In the genomic region with DNA sequence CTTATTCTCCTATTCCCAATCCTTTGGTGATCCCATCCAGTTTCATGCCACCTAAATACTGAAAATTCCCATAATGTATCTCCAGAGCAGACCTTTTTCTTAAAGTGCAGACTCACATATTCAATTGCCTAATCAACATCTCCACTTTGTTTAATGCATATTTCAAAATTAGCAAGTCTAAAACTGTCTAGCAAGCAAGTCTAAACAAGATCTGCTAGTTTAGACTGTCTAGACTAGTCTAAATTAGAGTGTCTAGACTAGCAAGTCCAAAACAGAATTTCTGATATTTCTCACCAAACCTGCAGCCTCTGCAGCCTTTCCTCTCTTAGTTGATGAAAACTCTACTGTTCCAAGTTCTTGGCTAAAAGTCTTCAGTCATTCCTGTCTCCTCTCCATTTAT, we compare ENCODE assay signal across 22 cellular contexts.
"Had no signal": no experiment of that assay in that cellular context is flagged by ENCODE, and none has a peak within 500 bp of the region (broad histone marks: within the 10 kb centered on the region; RNA-seq: fewer than 3 reads in every experiment).

No MANE protein-coding gene starts in this region.

- H3K27ac Mint-ChIP-seq: stimulated activated memory B cell treated with anti-CD40 and anti-IgM and Interleukin-4, amounts not matched to agents 10 μg/mL and 1 μg/mL and 100 μg/mL, for 72 hours; T-cell; T-helper 2 cell treated with Interferon-gamma antibody and Interleukin-4, amounts not matched to agents 5 μg/mL and 100 μg/mL, for 36 hours had no signal

- H3K4me3 Mint-ChIP-seq: activated T-cell treated with anti-CD3 and anti-CD28 coated beads, Interleukin-2, amount 50 U/mL, for 4 hours; naive thymus-derived CD4-positive, alpha-beta T cell; neural crest cell; stimulated activated memory B cell treated with anti-CD40 and anti-IgM and Interleukin-4, amounts not matched to agents 10 μg/mL and 1 μg/mL and 100 μg/mL, for 72 hours; T-cell; T-helper 2 cell treated with Interferon-gamma antibody and Interleukin-4, amounts not matched to agents 5 μg/mL and 100 μg/mL, for 36 hours had no signal

- DNase-seq: activated CD4-positive, alpha-beta T cell treated with anti-CD3 and anti-CD28 coated beads, Interleukin-2, amount 50 U/mL, for 4 hours; activated CD8-positive, alpha-beta memory T cell treated with anti-CD3 and anti-CD28 coated beads for 24 hours; activated CD8-positive, alpha-beta memory T cell treated with anti-CD3 and anti-CD28 coated beads, Interleukin-2, amount 50 U/mL, for 4 hours; activated naive CD4-positive, alpha-beta T cell treated with Interleukin-2 at 50 U/mL for 16 hours; activated T-cell treated with anti-CD3 and anti-CD28 coated beads, Interleukin-2, amount 50 U/mL, for 4 hours; aorta; heart right ventricle; islet precursor cell; left cardiac atrium; naive thymus-derived CD4-positive, alpha-beta T cell; occipital lobe; posterior cingulate gyrus; small intestine; stimulated activated CD4-positive, alpha-beta T cell treated with anti-CD3 and anti-CD28 coated beads, Interleukin-15, amount 100 ng/mL, for 24 hours; T-cell; testis had no signal

- H3K27me3 ChIP-seq: heart right ventricle, testis had no signal

- H3K9me3 ChIP-seq: heart right ventricle, testis had no signal

- ATAC-seq: activated T-cell treated with anti-CD3 and anti-CD28 coated beads, Interleukin-2, amount 50 U/mL, for 4 hours; heart right ventricle; left cardiac atrium; naive thymus-derived CD4-positive, alpha-beta T cell; sciatic nerve; stimulated activated memory B cell treated with anti-CD40 and anti-IgM and Interleukin-4, amounts not matched to agents 10 μg/mL and 1 μg/mL and 100 μg/mL, for 72 hours; T-cell had no signal

- H3K9me3 Mint-ChIP-seq: activated T-cell treated with anti-CD3 and anti-CD28 coated beads, Interleukin-2, amount 50 U/mL, for 4 hours; neural crest cell; stimulated activated memory B cell treated with anti-CD40 and anti-IgM and Interleukin-4, amounts not matched to agents 10 μg/mL and 1 μg/mL and 100 μg/mL, for 72 hours; T-cell; T-helper 2 cell treated with Interferon-gamma antibody and Interleukin-4, amounts not matched to agents 5 μg/mL and 100 μg/mL, for 36 hours had no signal

- H3K4me3 ChIP-seq: coronary artery, heart right ventricle, testis had no signal

- H3K27ac ChIP-seq: heart right ventricle, testis had no signal

- FAIRE-seq: small intestine, TTC549 had no signal

- H3K4me1 Mint-ChIP-seq: stimulated activated memory B cell treated with anti-CD40 and anti-IgM and Interleukin-4, amounts not matched to agents 10 μg/mL and 1 μg/mL and 100 μg/mL, for 72 hours had no signal

- H3K27me3 Mint-ChIP-seq: naive thymus-derived CD4-positive, alpha-beta T cell; stimulated activated memory B cell treated with anti-CD40 and anti-IgM and Interleukin-4, amounts not matched to agents 10 μg/mL and 1 μg/mL and 100 μg/mL, for 72 hours; T-cell had no signal

- H3K4me1 ChIP-seq: testis had no signal
